Comparison of ENCODE assay signal across 8 cellular contexts in genomic region chr10:15408557-15408956, GRCh38.
"Had no signal": no experiment of that assay in that cellular context is flagged by ENCODE, and none has a peak within 500 bp of the region (broad histone marks: within the 10 kb centered on the region; RNA-seq: fewer than 3 reads in every experiment).

No MANE protein-coding gene starts in this region.

- DNase-seq: GDM1, GF-D8 had no signal

- H3K4me3 ChIP-seq: GM12878 had no signal

- FAIRE-seq: G401.6, GM12878, GM12891, GM12892, GM18507, GM19239 had no signal

- ATAC-seq: GM12878 had no signal
